23 cellular contexts compared by ENCODE assay signal in the genomic region with DNA sequence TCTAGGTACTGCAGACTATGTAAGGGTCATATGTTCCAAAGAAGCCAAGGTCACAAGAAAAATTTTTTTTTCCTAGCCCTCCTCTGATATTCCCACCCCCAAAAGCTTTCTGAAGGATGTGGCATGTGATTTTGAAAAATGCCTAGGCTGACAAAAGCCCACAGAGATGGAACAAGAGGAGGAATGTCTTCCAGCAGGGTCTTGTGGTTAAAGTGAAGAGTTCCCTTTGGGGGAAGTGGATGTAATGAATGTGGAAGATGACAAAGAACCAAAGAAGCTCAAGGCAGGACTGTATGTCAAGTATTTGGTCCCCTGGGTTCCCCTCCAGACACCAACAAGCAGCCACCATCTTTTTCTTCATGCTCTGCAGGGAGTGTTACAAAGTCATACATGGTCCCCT.
DNase-seq lines count a peak whose midpoint lies in the region; ATAC-seq, FAIRE-seq and TF ChIP-seq lines count a peak whose summit lies in the region.
"Had no signal": no experiment of that assay in that cellular context is flagged by ENCODE, and none has a peak within 500 bp of the region (broad histone marks: within the 10 kb centered on the region; RNA-seq: fewer than 3 reads in every experiment).

No MANE protein-coding gene starts in this region.

- H3K4me3 Mint-ChIP-seq in activated T-cell treated with anti-CD3 and anti-CD28 coated beads, Interleukin-2, amount 50 U/mL, for 4 hours: no peak overlapping the region
- H3K4me3 Mint-ChIP-seq: CD4-positive, CD25-positive, alpha-beta regulatory T cell; CD8-positive, alpha-beta T cell had no signal

- no peak overlapping the region for H3K27ac ChIP-seq in BLaER1 treated with 17β-estradiol and CSF1 and Interleukin-3, amounts not matched to agents 10 nM and 100 nM
- H3K27ac ChIP-seq in endothelial cell of umbilical vein (ENCODE audit: insufficient read depth, low read depth, low read length): no peak overlapping the region
- H3K27ac ChIP-seq: C4-2B, GM23248 had no signal

- peaks cover 12 to 52% (median 22%) of the 10 kb centered on the region in 11 experiments; a peak in 19 of 22 replicates for H3K27me3 ChIP-seq in BLaER1 treated with 17β-estradiol and CSF1 and Interleukin-3, amounts not matched to agents 10 nM and 100 nM
- no peaks in the 10 kb centered on the region for H3K27me3 ChIP-seq in endothelial cell of umbilical vein (ENCODE audit: control insufficient read depth in 2 of 2, insufficient read depth in 2 of 2, low read length in 2 of 2)
- H3K27me3 ChIP-seq: BE2C had no signal

- intact Hi-C loops in endothelial cell of umbilical vein (cut with micrococcal nuclease): no loop called here

- H2AFZ ChIP-seq in endothelial cell of umbilical vein (ENCODE audit: low read depth, low read length): no peak overlapping the region
- H2AFZ ChIP-seq: GM23248 had no signal

- POLR2A ChIA-PET in endothelial cell of umbilical vein (lab: Charles Lee): no interaction called here

- BruUV-seq in endothelial cell of umbilical vein (replicated peaks; lab: Mats Ljungman, UMichigan): no TSS peak

- no peaks in the 10 kb centered on the region for H3K9me3 Mint-ChIP-seq in activated T-cell treated with anti-CD3 and anti-CD28 coated beads, Interleukin-2, amount 50 U/mL, for 4 hours
- H3K9me3 Mint-ChIP-seq: CD8-positive, alpha-beta T cell had no signal

- TF ChIP-seq POLR2A in endothelial cell of umbilical vein (IDR thresholded peaks at IDR 0.05; ENCODE audit: low read depth, low read length): no peak

- peaks cover under 1% of the 10 kb centered on the region for H3K4me1 Mint-ChIP-seq in activated T-cell treated with anti-CD3 and anti-CD28 coated beads, Interleukin-2, amount 50 U/mL, for 4 hours (ENCODE audit: low read depth)
- H3K4me1 Mint-ChIP-seq: CD4-positive, CD25-positive, alpha-beta regulatory T cell had no signal

- H3K9me1 ChIP-seq in endothelial cell of umbilical vein (replicated peaks; ENCODE audit: control insufficient read depth, extremely low read depth, insufficient read depth, low read length): no peaks in the 10 kb centered on the region

- H3K36me3 ChIP-seq in BLaER1 treated with 17β-estradiol and CSF1 and Interleukin-3, amounts not matched to agents 10 nM and 100 nM: no peaks in the 10 kb centered on the region
- H3K36me3 ChIP-seq in endothelial cell of umbilical vein (ENCODE audit: control insufficient read depth in 2 of 2, extremely low read depth in 1 of 2, insufficient read depth in 2 of 2, low read length in 2 of 2): no peaks in the 10 kb centered on the region
- H3K36me3 ChIP-seq: BE2C had no signal

- ATAC-seq in HG03135 (IDR thresholded peaks at IDR 0.05; ENCODE audit: unreplicated experiment): no peak
- no peak for ATAC-seq in activated T-cell treated with anti-CD3 and anti-CD28 coated beads, Interleukin-2, amount 50 U/mL, for 4 hours
- ATAC-seq: A549; CD8-positive, alpha-beta T cell had no signal

- no peak overlapping the region for H3K9ac ChIP-seq in BLaER1 treated with 17β-estradiol and CSF1 and Interleukin-3, amounts not matched to agents 10 nM and 100 nM
- no peak overlapping the region for H3K9ac ChIP-seq in endothelial cell of umbilical vein (replicated peaks; ENCODE audit: extremely low read depth, insufficient read depth, low read length)
- H3K9ac ChIP-seq: GM23248 had no signal

- peak; percentile 38 for FAIRE-seq in GM18507 (lab: Jason Lieb, UNC)
- peak; percentile 15 for FAIRE-seq in endothelial cell of umbilical vein (lab: Jason Lieb, UNC)
- FAIRE-seq: D721Med, GM12891 had no signal

- H3K79me2 ChIP-seq in endothelial cell of umbilical vein (ENCODE audit: control insufficient read depth, insufficient read depth, low read length): no peaks in the 10 kb centered on the region

- DNase-seq in GM18507 (ENCODE audit: extremely low spot score, insufficient read length, low read depth): no peak
- DNase-seq in endothelial cell of umbilical vein (ENCODE audit: low read depth, low spot score): no peak
- DNase-seq in stimulated activated naive CD4-positive, alpha-beta T cell treated with Interleukin-2 at 50 U/mL for 16 hours (lab: John Stamatoyannopoulos, UW): no peak
- no peak for DNase-seq in stimulated activated CD4-positive, alpha-beta T cell treated with anti-CD3 and anti-CD28 coated beads, Interleukin-4, amount 100 ng/mL, for 4 hours
- no peak for DNase-seq in activated T-cell treated with anti-CD3 and anti-CD28 coated beads, Interleukin-2, amount 50 U/mL, for 4 hours
- DNase-seq: 8988T; ACHN; AML-193; BE2C; CD4-positive, CD25-positive, alpha-beta regulatory T cell; CD8-positive, alpha-beta T cell; DMS 273 treated with DMSO at 0.1 percent for 48 hours; DMS79; GF-D8; GM23248; H7; HCEC 1CT had no signal

- H3K4me2 ChIP-seq in BLaER1 treated with 17β-estradiol and CSF1 and Interleukin-3, amounts not matched to agents 10 nM and 100 nM: peak overlapping the region; percentile 22 to 85 (median 79); a peak in 21 of 22 replicates
- H3K4me2 ChIP-seq in endothelial cell of umbilical vein (ENCODE audit: insufficient read depth, low read length): no peak overlapping the region
- H3K4me2 ChIP-seq: A549 had no signal

- CTCF ChIA-PET in endothelial cell of umbilical vein (lab: Charles Lee): interaction anchor here (1.0 kb wide), 1 partner anchor 98 kb away, joined by 3 read pairs; no protein-coding TSS in a partner anchor

- no peak overlapping the region for H3K4me3 ChIP-seq in BLaER1 treated with 17β-estradiol and CSF1 and Interleukin-3, amounts not matched to agents 10 nM and 100 nM
- no peak overlapping the region for H3K4me3 ChIP-seq in endothelial cell of umbilical vein (replicated peaks in 1 of 3; ENCODE audit: insufficient read depth in 1 of 3, low read depth in 1 of 3, low read length in 3 of 3)
- H3K4me3 ChIP-seq: A549, GM23248 had no signal

- dilution Hi-C loops in endothelial cell of umbilical vein (cut with MboI; ENCODE audit: extremely low pct_ligation_motif_present, low sequenced_read_pairs): no loop called here

- H4K20me1 ChIP-seq in BLaER1 treated with 17β-estradiol and CSF1 and Interleukin-3, amounts not matched to agents 10 nM and 100 nM: peaks cover 0 to 17% (median 2%) of the 10 kb centered on the region in 11 experiments; a peak in 8 of 22 replicates
- no peaks in the 10 kb centered on the region for H4K20me1 ChIP-seq in endothelial cell of umbilical vein (replicated peaks; ENCODE audit: control insufficient read depth, extremely low read depth, insufficient read depth, low read length)

- H3K4me1 ChIP-seq in BLaER1 treated with 17β-estradiol and CSF1 and Interleukin-3, amounts not matched to agents 10 nM and 100 nM: peaks cover 12 to 61% (median 57%) of the 10 kb centered on the region in 10 experiments
- no peaks in the 10 kb centered on the region for H3K4me1 ChIP-seq in endothelial cell of umbilical vein (ENCODE audit: control insufficient read depth, extremely low read depth, insufficient read depth, low read length)

- H3K9me3 ChIP-seq in BLaER1 treated with 17β-estradiol and CSF1 and Interleukin-3, amounts not matched to agents 10 nM and 100 nM (replicated peaks in 1 of 11): peaks cover 0 to 12% (median 8%) of the 10 kb centered on the region in 11 experiments; a peak in 14 of 22 replicates
- no peaks in the 10 kb centered on the region for H3K9me3 ChIP-seq in endothelial cell of umbilical vein (replicated peaks; ENCODE audit: control insufficient read depth, insufficient read depth, low read length)
- H3K9me3 ChIP-seq: BE2C had no signal

- TF ChIP-seq CTCF in endothelial cell of umbilical vein (IDR thresholded peaks at IDR 0.05; ENCODE audit: extremely low read depth in 1 of 2, insufficient read depth in 1 of 2, low read depth in 1 of 2, low read length in 2 of 2): no peak

- H3K27me3 Mint-ChIP-seq in activated T-cell treated with anti-CD3 and anti-CD28 coated beads, Interleukin-2, amount 50 U/mL, for 4 hours (ENCODE audit: low read depth): no peaks in the 10 kb centered on the region
- H3K27me3 Mint-ChIP-seq: CD4-positive, CD25-positive, alpha-beta regulatory T cell had no signal

- no peaks in the 10 kb centered on the region for H3K36me3 Mint-ChIP-seq in activated T-cell treated with anti-CD3 and anti-CD28 coated beads, Interleukin-2, amount 50 U/mL, for 4 hours (ENCODE audit: insufficient read depth)
- H3K36me3 Mint-ChIP-seq: CD4-positive, CD25-positive, alpha-beta regulatory T cell; CD8-positive, alpha-beta T cell had no signal

TF ChIP-seq in endothelial cell of umbilical vein, 7 proteins besides CTCF, POLR2A, EP300 and RAD21:
- TF ChIP-seq MAX (IDR thresholded peaks at IDR 0.05; ENCODE audit: insufficient read depth, insufficient read length) (no peak), EZH2 (IDR thresholded peaks at IDR 0.05; ENCODE audit: borderline replicate concordance, low read depth, low read length, severe bottlenecking) (no peak), POLR2AphosphoS5 (IDR thresholded peaks at IDR 0.05; ENCODE audit: insufficient read depth, low read depth, low read length) (no peak), MYC (IDR thresholded peaks at IDR 0.05; ENCODE audit: low read depth, low read length) (no peak), FOS (IDR thresholded peaks at IDR 0.05; ENCODE audit: borderline replicate concordance, insufficient read depth, low read length) (no peak), JUN (IDR thresholded peaks at IDR 0.05; ENCODE audit: borderline replicate concordance, insufficient read depth, insufficient read length, low read depth) (no peak), GATA2 (IDR thresholded peaks at IDR 0.05; ENCODE audit: insufficient read depth, insufficient read length, low read depth, low read length) (no peak)
